8 cellular contexts compared by ENCODE assay signal in the genomic region with DNA sequence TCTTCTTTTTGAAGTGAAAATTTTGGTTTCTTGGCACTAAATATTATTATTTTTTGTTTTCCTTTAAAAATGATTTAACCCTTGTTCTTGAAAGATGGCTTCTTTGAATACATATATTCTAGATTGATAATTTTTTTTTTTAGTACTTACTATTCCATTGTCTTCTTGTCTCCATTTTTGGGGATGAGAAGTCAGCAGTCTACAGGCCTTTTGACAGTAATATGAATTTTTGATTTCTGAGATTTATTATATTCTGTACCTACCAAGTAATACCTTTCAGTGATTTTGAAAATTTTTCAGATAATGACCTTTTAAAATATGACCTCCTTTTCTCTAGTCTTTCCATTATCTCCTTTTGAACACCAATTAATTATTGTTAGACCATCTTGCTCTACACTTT.
"Had no signal": no experiment of that assay in that cellular context is flagged by ENCODE, and none has a peak within 500 bp of the region (broad histone marks: within the 10 kb centered on the region; RNA-seq: fewer than 3 reads in every experiment).

No MANE protein-coding gene starts in this region.

- H3K4me3 ChIP-seq: K562 had no signal

- DNase-seq: IMR-90, KBM-7, KG1 had no signal

- H3K9ac ChIP-seq: KMS-11 had no signal

- H3K4me3 Mint-ChIP-seq: IgD-negative memory B cell had no signal

- ATAC-seq: K562 had no signal

- H3K4me2 ChIP-seq: KMS-11 had no signal

- FAIRE-seq: HTR-8/SVneo, K562 had no signal

- H3K4me1 Mint-ChIP-seq: IgD-negative memory B cell had no signal

- H3K27ac Mint-ChIP-seq: IgD-negative memory B cell had no signal

- H3K36me3 Mint-ChIP-seq: IgD-negative memory B cell had no signal

- H3K27ac ChIP-seq: HL-60, KMS-11 had no signal
